In the genomic region with DNA sequence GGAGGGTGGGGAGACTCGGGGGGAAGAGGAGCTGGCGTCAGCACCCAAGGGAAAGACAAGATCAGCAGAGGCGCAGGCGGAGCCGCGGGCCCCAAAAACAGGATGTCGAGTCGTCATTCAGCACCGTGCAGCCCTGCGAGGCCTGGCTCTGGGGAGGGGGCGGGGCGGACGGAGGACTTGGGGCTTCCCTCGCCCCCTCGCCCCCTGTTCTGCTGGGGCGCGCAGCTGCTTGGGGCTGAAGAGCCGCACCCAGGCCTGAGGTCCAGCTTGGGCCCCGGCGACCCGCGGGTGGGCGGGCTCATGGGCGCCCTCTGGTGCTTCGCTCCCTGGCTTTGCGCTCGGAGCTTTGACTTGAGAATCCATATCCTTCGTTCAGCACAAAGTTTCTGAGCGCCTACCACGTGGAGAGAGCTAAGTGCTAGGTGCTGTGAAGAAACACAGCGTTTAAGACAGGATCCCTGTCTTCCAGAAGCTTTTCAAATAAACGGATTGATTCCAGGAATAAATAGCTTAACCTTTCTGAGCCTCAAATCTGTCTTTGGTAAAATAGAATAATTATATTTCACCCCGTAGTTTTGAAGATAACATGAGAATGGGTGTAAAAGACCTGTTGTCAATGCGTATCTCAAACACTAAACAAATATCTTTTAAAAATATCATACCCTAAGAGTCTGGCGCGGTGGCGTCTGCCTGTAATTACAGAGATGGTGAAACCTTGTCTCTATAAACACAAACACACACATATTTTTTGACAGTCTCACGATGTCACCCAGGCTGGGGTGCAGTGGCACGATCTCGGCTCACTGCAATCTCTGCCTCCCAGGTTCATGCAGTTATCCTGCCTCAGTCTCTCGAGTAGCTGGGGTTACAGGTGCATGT, we compare ENCODE assay signal across 8 cellular contexts. TPM values are rescaled to one million over a fixed set of nuclear protein-coding genes. Genes with fewer than 3 reads are reported as not detected.
DNase-seq lines count a peak whose midpoint lies in the region; ATAC-seq and TF ChIP-seq lines count a peak whose summit lies in the region.

No MANE protein-coding gene starts in this region.

- DNase-seq in GDM1 (lab: John Stamatoyannopoulos, UW) (peak; percentile 85), OCI-M1 (lab: John Stamatoyannopoulos, UW) (peak; percentile 96), fibroblast of the conjunctiva (ENCODE audit: low read depth) (peak; percentile 75), nephron progenitor cell (peak; percentile 81), upper lobe of right lung (peak; percentile 92)
- DNase-seq in activated effector memory CD4-positive, alpha-beta T cell treated with anti-CD3 and anti-CD28 coated beads, Interleukin-2, amount 50 U/mL, for 16 hours = peak; percentile 97

- H3K36me3 ChIP-seq in upper lobe of right lung = no peaks in the 10 kb centered on the region

- ATAC-seq in GM21717 (IDR thresholded peaks at IDR 0.05; ENCODE audit: unreplicated experiment) = peak; percentile 49
- peak; percentile 85 for ATAC-seq in upper lobe of right lung

- H3K4me1 Mint-ChIP-seq in IgD-negative memory B cell (peaks cover 15 to 33% (median 33%) of the 10 kb centered on the region in 3 donors), nephron progenitor cell (peaks cover 40% of the 10 kb centered on the region)

- H3K4me1 ChIP-seq in upper lobe of right lung = peaks cover 30% of the 10 kb centered on the region

- H3K4me3 ChIP-seq in upper lobe of right lung = peak overlapping the region; percentile 80

- H3K27me3 ChIP-seq in upper lobe of right lung = no peaks in the 10 kb centered on the region

- peak overlapping the region; percentile 85 to 97 (median 93) for H3K4me3 Mint-ChIP-seq in IgD-negative memory B cell
- peak overlapping the region; percentile 82 for H3K4me3 Mint-ChIP-seq in nephron progenitor cell

- peak overlapping the region; percentile 94 to 99 (median 99) for H3K27ac Mint-ChIP-seq in IgD-negative memory B cell
- no peak overlapping the region for H3K27ac Mint-ChIP-seq in nephron progenitor cell

- no peaks in the 10 kb centered on the region for H3K9me3 ChIP-seq in upper lobe of right lung

- intact Hi-C loops in upper lobe of right lung (cut with DNase I) = no loop called here

- H3K9me3 Mint-ChIP-seq in IgD-negative memory B cell (no peaks in the 10 kb centered on the region), nephron progenitor cell (peaks cover 7% of the 10 kb centered on the region)

- no peaks in the 10 kb centered on the region for H3K27me3 Mint-ChIP-seq in IgD-negative memory B cell
- no peaks in the 10 kb centered on the region for H3K27me3 Mint-ChIP-seq in nephron progenitor cell (ENCODE audit: low read depth, poor library complexity)

- H3K36me3 Mint-ChIP-seq in IgD-negative memory B cell = no peaks in the 10 kb centered on the region
- H3K36me3 Mint-ChIP-seq in nephron progenitor cell (ENCODE audit: low read depth) = no peaks in the 10 kb centered on the region

- TF ChIP-seq CTCF in nephron progenitor cell (IDR thresholded peaks at IDR 0.05) (peak; percentile 61), upper lobe of right lung (IDR thresholded peaks at IDR 0.05) (peak; percentile 83)

- peak overlapping the region; percentile 94 for H3K27ac ChIP-seq in upper lobe of right lung

RNA-seq across cellular contexts. Expression of a gene that starts 0.9 kb away (rescaled TPM):
- 199 TPM for polyA plus RNA-seq in IgD-negative memory B cell
- 65.6 TPM for total RNA-seq in upper lobe of right lung

RNA-seq across cellular contexts. Expression of a gene that starts 13.8 kb away (rescaled TPM):
- 22.1 TPM for polyA plus RNA-seq in IgD-negative memory B cell
- total RNA-seq in upper lobe of right lung = 60.7 TPM

RNA-seq across cellular contexts. Expression of a gene that starts 33.3 kb away (rescaled TPM):
- polyA plus RNA-seq in IgD-negative memory B cell = 20.1 TPM
- 25.0 TPM for total RNA-seq in upper lobe of right lung

RNA-seq across cellular contexts. Expression of a gene that starts 44.3 kb away (rescaled TPM):
- polyA plus RNA-seq in IgD-negative memory B cell = 34.0 TPM
- total RNA-seq in upper lobe of right lung = 80.5 TPM

Comparison
In these comparisons a context has a peak if more than half of its experiments do, and no peak if none do; other contexts are left out.
1. Peak in every context shown above with its lines: DNase-seq, ATAC-seq, H3K4me3 ChIP-seq and H3K27ac ChIP-seq.